Comparison of ENCODE assay signal across 1 cellular context in the genomic region with DNA sequence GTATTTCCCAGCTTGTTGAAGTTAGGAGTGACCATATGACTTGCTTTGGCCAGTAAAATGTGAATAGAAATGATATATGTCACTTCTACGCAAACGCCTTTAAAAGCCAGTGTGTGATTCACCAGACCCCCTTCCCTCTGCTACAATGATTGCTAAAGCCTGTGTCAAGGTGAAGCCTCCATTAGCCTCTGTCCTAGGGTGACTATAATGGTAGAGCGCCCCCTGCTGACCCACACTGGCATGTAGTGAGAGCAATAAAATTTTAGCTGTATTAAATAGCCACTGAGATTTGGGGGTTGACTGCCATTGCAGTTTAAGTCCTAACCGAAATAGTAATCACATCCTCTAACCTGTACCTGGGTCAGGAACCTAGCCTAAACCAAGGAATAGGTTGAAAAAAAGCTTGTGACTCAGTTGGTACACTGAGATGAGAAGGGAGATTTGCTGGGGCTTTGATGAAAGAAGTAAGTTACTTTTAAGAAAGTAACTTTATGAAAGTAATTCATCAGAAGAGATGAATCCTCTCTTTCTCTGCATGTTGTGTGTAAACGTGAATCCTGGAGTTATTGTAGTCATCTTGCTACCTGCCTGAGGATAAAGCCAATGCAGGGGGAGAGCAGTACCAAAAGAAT.
TF ChIP-seq lines count a peak whose summit lies in the region.

No MANE protein-coding gene starts in this region.

TF ChIP-seq in HCT116, 20 proteins besides CTCF, POLR2A, EP300 and RAD21 (continued from another document):
- no peak; the same call in 1 of the 2 replicates for TF ChIP-seq CEBPB (IDR thresholded peaks at IDR 0.05; ENCODE audit: low read depth)
